ENCODE assay signal across 23 cellular contexts in genomic region chr13:96532804-96533203, GRCh38.
"Had no signal": no experiment of that assay in that cellular context is flagged by ENCODE, and none has a peak within 500 bp of the region (broad histone marks: within the 10 kb centered on the region; RNA-seq: fewer than 3 reads in every experiment).

No MANE protein-coding gene starts in this region.

- DNase-seq: colonic mucosa; cortex of kidney; effector CD8-positive, alpha-beta T cell; effector memory CD8-positive, alpha-beta T cell; erythroblast; esophagus squamous epithelium; foreskin fibroblast; foreskin melanocyte; gastrocnemius medialis; glutamatergic neuron; head of caudate nucleus; heart right ventricle; hippocampal formation; left cardiac atrium; left lung; left ventricle myocardium superior; lower lobe of right lung; mesenchymal stem cell; mucosa of descending colon; naive B cell; naive thymus-derived CD8-positive, alpha-beta T cell had no signal

- H3K36me3 ChIP-seq: colonic mucosa, esophagus squamous epithelium, gastrocnemius medialis, heart right ventricle, left lung, lower lobe of right lung had no signal

- H3K27me3 ChIP-seq: colonic mucosa, esophagus squamous epithelium, gastrocnemius medialis, heart right ventricle, left lung had no signal

- ATAC-seq: effector memory CD8-positive, alpha-beta T cell; esophagus mucosa; gastrocnemius medialis; heart right ventricle; left cardiac atrium; left lung; left ventricle myocardium superior; lower lobe of right lung; mucosa of descending colon; naive thymus-derived CD8-positive, alpha-beta T cell had no signal

- H3K27ac ChIP-seq: colonic mucosa, epithelial cell of prostate, esophagus squamous epithelium, gastrocnemius medialis, heart right ventricle, left lung, lower lobe of right lung had no signal

- H3K4me1 ChIP-seq: colonic mucosa, esophagus squamous epithelium, gastrocnemius medialis, heart right ventricle, left lung, lower lobe of right lung had no signal

- H3K4me3 ChIP-seq: colonic mucosa, esophagus squamous epithelium, gastrocnemius medialis, heart right ventricle, left lung, lower lobe of right lung, mucosa of descending colon had no signal

- H3K9me3 ChIP-seq: colonic mucosa, esophagus squamous epithelium, gastrocnemius medialis, heart right ventricle, left lung, lower lobe of right lung, mucosa of descending colon had no signal
